Comparison of ENCODE assay signal across 8 cellular contexts in genomic region chr15:84598250-84598649, GRCh38. TPM values are rescaled to one million over a fixed set of nuclear protein-coding genes. Genes with fewer than 3 reads are reported as not detected.
DNase-seq lines count a peak whose midpoint lies in the region; ATAC-seq, FAIRE-seq and TF ChIP-seq lines count a peak whose summit lies in the region.

No MANE protein-coding gene starts in this region.

- H4K20me1 ChIP-seq in Loucy (ENCODE audit: insufficient read depth, low read length, poor library complexity, severe bottlenecking), result peaks cover 9% of the 10 kb centered on the region
- peaks cover 4% of the 10 kb centered on the region for H4K20me1 ChIP-seq in astrocyte (ENCODE audit: insufficient read depth, low read length)

- H3K9me2 ChIP-seq in Loucy (replicated peaks; ENCODE audit: low read depth, low read length), result no peaks in the 10 kb centered on the region

- H3K27me3 ChIP-seq in Loucy (ENCODE audit: insufficient read depth, low read length, poor library complexity, severe bottlenecking) (no peaks in the 10 kb centered on the region), astrocyte (ENCODE audit: insufficient read depth, low read length) (peaks cover 6% of the 10 kb centered on the region)

- no peak overlapping the region for H3K27ac Mint-ChIP-seq in astrocyte (ENCODE audit: unreplicated experiment)
- H3K27ac Mint-ChIP-seq in stimulated activated effector memory CD8-positive, alpha-beta T cell treated with anti-CD3 and anti-CD28 coated beads, Interleukin-12 subunit alpha, Interleukin-12 subunit beta, amount 100 ng/mL, for 72 hours, result peak overlapping the region; percentile 45

- H3K9ac ChIP-seq in Loucy (ENCODE audit: low read depth, low read length, poor library complexity, severe bottlenecking), result peak overlapping the region; percentile 80
- no peak overlapping the region for H3K9ac ChIP-seq in astrocyte (ENCODE audit: low read length)

- peak; percentile 32 for DNase-seq in ELR (ENCODE audit: low read depth)
- no peak for DNase-seq in astrocyte (ENCODE audit: low read depth)
- no peak for DNase-seq in stimulated activated effector memory CD8-positive, alpha-beta T cell treated with anti-CD3 and anti-CD28 coated beads, Interleukin-12 subunit alpha, Interleukin-12 subunit beta, amount 100 ng/mL, for 72 hours (ENCODE audit: low spot score in 2 of 2)
- DNase-seq in NCI-H446 treated with DMSO at 0.1 percent for 48 hours (lab: John Stamatoyannopoulos, UW), result no peak

- no peak overlapping the region for H3K27ac ChIP-seq in astrocyte (ENCODE audit: low read depth, low read length)

- H3F3A ChIP-seq in Loucy (ENCODE audit: low read depth), result peaks cover 9% of the 10 kb centered on the region

- peak overlapping the region; percentile 88 for H3K4me2 ChIP-seq in Loucy (ENCODE audit: low read depth, low read length, poor library complexity, severe bottlenecking)
- H3K4me2 ChIP-seq in astrocyte (ENCODE audit: low read length), result no peak overlapping the region

- H3K9me3 ChIP-seq in Loucy (ENCODE audit: insufficient read depth, low read depth, low read length) (no peaks in the 10 kb centered on the region), astrocyte (ENCODE audit: insufficient read depth, low read depth, low read length) (no peaks in the 10 kb centered on the region)

- H3K4me1 ChIP-seq in Loucy (ENCODE audit: insufficient read depth, low read length, poor library complexity, severe bottlenecking), result peaks cover 51% of the 10 kb centered on the region
- no peaks in the 10 kb centered on the region for H3K4me1 ChIP-seq in astrocyte (ENCODE audit: insufficient read depth, low read length)

- no peak for TF ChIP-seq CTCF in Loucy (conservative IDR thresholded peaks at IDR 0.05; ENCODE audit: low read length)
- TF ChIP-seq CTCF in astrocyte (IDR thresholded peaks at IDR 0.05; ENCODE audit: insufficient read depth, low read depth, low read length), result no peak

- peak overlapping the region; percentile 68 for H3K4me3 ChIP-seq in Loucy (ENCODE audit: low read length, poor library complexity, severe bottlenecking)
- H3K4me3 ChIP-seq in astrocyte (ENCODE audit: insufficient read depth, low read depth, low read length), result no peak overlapping the region

- H3K36me3 ChIP-seq in Loucy (ENCODE audit: insufficient read depth, low read length) (no peaks in the 10 kb centered on the region), astrocyte (ENCODE audit: insufficient read depth, low read length) (no peaks in the 10 kb centered on the region)

- H2AFZ ChIP-seq in Loucy (ENCODE audit: low read length) (peak overlapping the region; percentile 34; the same call in 1 of the 2 replicates), astrocyte (ENCODE audit: low read depth, low read length) (peak overlapping the region; percentile 28)

- ATAC-seq in GM21390 (IDR thresholded peaks at IDR 0.05; ENCODE audit: unreplicated experiment) (peak; percentile 48), GM19023 (IDR thresholded peaks at IDR 0.05; ENCODE audit: unreplicated experiment) (no peak), SK-N-SH treated with all-trans-retinoic acid at 6 μM for 48 hours (no peak)
- ATAC-seq in stimulated activated effector memory CD8-positive, alpha-beta T cell treated with anti-CD3 and anti-CD28 coated beads, Interleukin-12 subunit alpha, Interleukin-12 subunit beta, amount 100 ng/mL, for 72 hours, result peak; percentile 44

- FAIRE-seq in astrocyte (lab: Jason Lieb, UNC), result no peak

- H3K79me2 ChIP-seq in Loucy (ENCODE audit: insufficient read depth, low read length) (peaks cover 23% of the 10 kb centered on the region), astrocyte (ENCODE audit: insufficient read depth, low read length) (peaks cover 12% of the 10 kb centered on the region)

- H3K4me3 Mint-ChIP-seq in astrocyte (ENCODE audit: unreplicated experiment), result no peak overlapping the region
- H3K4me3 Mint-ChIP-seq in stimulated activated effector memory CD8-positive, alpha-beta T cell treated with anti-CD3 and anti-CD28 coated beads, Interleukin-12 subunit alpha, Interleukin-12 subunit beta, amount 100 ng/mL, for 72 hours, result peak overlapping the region; percentile 78

- no peaks in the 10 kb centered on the region for H3K36me3 Mint-ChIP-seq in astrocyte (ENCODE audit: low read depth, unreplicated experiment)
- peaks cover under 1% of the 10 kb centered on the region for H3K36me3 Mint-ChIP-seq in stimulated activated effector memory CD8-positive, alpha-beta T cell treated with anti-CD3 and anti-CD28 coated beads, Interleukin-12 subunit alpha, Interleukin-12 subunit beta, amount 100 ng/mL, for 72 hours

- H3K4me1 Mint-ChIP-seq in astrocyte (ENCODE audit: low read depth, unreplicated experiment), result peaks cover 5% of the 10 kb centered on the region
- peaks cover 42% of the 10 kb centered on the region for H3K4me1 Mint-ChIP-seq in stimulated activated effector memory CD8-positive, alpha-beta T cell treated with anti-CD3 and anti-CD28 coated beads, Interleukin-12 subunit alpha, Interleukin-12 subunit beta, amount 100 ng/mL, for 72 hours

- H3K9me3 Mint-ChIP-seq in astrocyte (ENCODE audit: unreplicated experiment), result peaks cover 10% of the 10 kb centered on the region
- no peaks in the 10 kb centered on the region for H3K9me3 Mint-ChIP-seq in stimulated activated effector memory CD8-positive, alpha-beta T cell treated with anti-CD3 and anti-CD28 coated beads, Interleukin-12 subunit alpha, Interleukin-12 subunit beta, amount 100 ng/mL, for 72 hours

- no peaks in the 10 kb centered on the region for H3K27me3 Mint-ChIP-seq in astrocyte (ENCODE audit: low read depth, unreplicated experiment)

TF ChIP-seq in SK-N-SH treated with all-trans-retinoic acid at 6 μM for 48 hours, 23 proteins besides CTCF, POLR2A, EP300 and RAD21:
- TF ChIP-seq TOX (CRISPR knock-in tag; IDR thresholded peaks at IDR 0.05; ENCODE audit: borderline replicate concordance), result no peak

RNA-seq across cellular contexts. Expression of gene ZSCAN2, which starts 2.6 kb away (rescaled TPM):
- total RNA-seq in astrocyte, result 13.5 and 16.2 TPM in 2 replicates

RNA-seq across cellular contexts. Expression of gene WDR73, which starts 55.8 kb away (rescaled TPM):
- total RNA-seq in astrocyte, result 22.1 and 23.9 TPM in 2 replicates

RNA-seq across cellular contexts. Expression of gene NMB, which starts 59.7 kb away (rescaled TPM):
- 6.1 and 6.4 TPM in 2 replicates for total RNA-seq in astrocyte

Comparison
In these comparisons a context has a peak if more than half of its experiments do, and no peak if none do; other contexts are left out.
1. ATAC-seq: peak in GM21390 (single experiment) and stimulated activated effector memory CD8-positive, alpha-beta T cell treated with anti-CD3 and anti-CD28 coated beads, Interleukin-12 subunit alpha, Interleukin-12 subunit beta, amount 100 ng/mL, for 72 hours (single experiment); none in GM19023 (single experiment) and SK-N-SH treated with all-trans-retinoic acid at 6 μM for 48 hours (single experiment).